In the genomic region with DNA sequence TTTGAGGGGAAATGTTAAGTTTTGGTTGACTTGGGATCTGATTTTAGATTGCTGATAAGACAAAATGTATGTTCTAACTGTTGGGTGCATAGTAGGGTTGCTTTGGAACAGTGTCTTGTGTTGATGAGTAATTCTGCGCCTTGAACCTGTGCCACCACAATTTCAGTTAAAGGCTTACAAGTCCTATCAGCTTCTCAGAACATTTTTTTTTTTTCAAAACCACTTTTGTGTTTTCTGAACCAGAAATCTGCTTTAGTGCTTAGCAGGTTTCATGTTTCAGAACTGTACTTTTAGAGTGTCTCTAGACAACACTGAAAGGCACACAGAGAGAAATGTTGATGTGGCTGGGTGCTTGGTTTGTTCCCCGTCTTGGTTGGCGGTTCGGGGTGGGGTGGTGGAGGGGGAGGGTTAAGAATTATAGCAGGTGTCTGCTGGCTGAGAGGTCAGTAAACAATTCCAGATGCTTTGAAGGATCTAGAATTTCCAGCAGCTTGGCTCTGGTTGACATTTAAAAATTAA, we compare ENCODE assay signal across 8 cellular contexts.
DNase-seq lines count a peak whose midpoint lies in the region; ATAC-seq and TF ChIP-seq lines count a peak whose summit lies in the region.

No MANE protein-coding gene starts in this region.

- CTCF ChIA-PET in activated naive CD4-positive, alpha-beta T cell treated with anti-CD3 and anti-CD28 coated beads for 36 hours (lab: Charles Lee) = interaction anchor here (0.7 to 1.9 kb wide), 6 partner anchors 11 to 212 kb away, joined by 3 to 10 read pairs (median 5); no protein-coding TSS in a partner anchor

- no peak for TF ChIP-seq CTCF in GM12865 (IDR thresholded peaks at IDR 0.05; ENCODE audit: insufficient read depth, low read depth, low read length, missing control alignments)

- ATAC-seq in GM21576 (IDR thresholded peaks at IDR 0.05; ENCODE audit: unreplicated experiment) = peak; percentile 93

- H3K27me3 Mint-ChIP-seq in activated naive CD4-positive, alpha-beta T cell treated with anti-CD3 and anti-CD28 coated beads for 36 hours (ENCODE audit: low read depth) = no peaks in the 10 kb centered on the region

- H3K4me1 Mint-ChIP-seq in activated naive CD4-positive, alpha-beta T cell treated with anti-CD3 and anti-CD28 coated beads for 36 hours (ENCODE audit: low read depth) = peaks cover 68% of the 10 kb centered on the region

- H3K27ac Mint-ChIP-seq in activated naive CD4-positive, alpha-beta T cell treated with anti-CD3 and anti-CD28 coated beads for 36 hours = peak overlapping the region; percentile 93

- DNase-seq in GM12865 (ENCODE audit: low read depth) = peak; percentile 92
- peak; percentile 80 for DNase-seq in activated naive CD4-positive, alpha-beta T cell treated with anti-CD3 and anti-CD28 coated beads for 36 hours
- no peak for DNase-seq in NCI-H128 (lab: John Stamatoyannopoulos, UW; ENCODE audit: unreplicated experiment)
- no peak for DNase-seq in NK-92 treated with Interleukin-12 subunit alpha and Interleukin-12 subunit beta, amount 100 ng/mL, for 24 hours (lab: John Stamatoyannopoulos, UW)
- no peak for DNase-seq in middle frontal gyrus (ENCODE audit: extremely low spot score, low spot score)
- no peak for DNase-seq in AG08395 (ENCODE audit: low spot score)

- no peak overlapping the region for H3K4me3 ChIP-seq in GM12865 (ENCODE audit: low read depth, low read length)

- peak overlapping the region; percentile 77 for H3K27ac ChIP-seq in KOPT-K1 (ENCODE audit: low read depth, low read length, poor library complexity, severe bottlenecking)

- peak overlapping the region; percentile 53 for H3K4me3 Mint-ChIP-seq in activated naive CD4-positive, alpha-beta T cell treated with anti-CD3 and anti-CD28 coated beads for 36 hours

- no peaks in the 10 kb centered on the region for H3K36me3 ChIP-seq in KOPT-K1 (ENCODE audit: insufficient read depth, low read length)

- intact Hi-C loops in activated naive CD4-positive, alpha-beta T cell treated with anti-CD3 and anti-CD28 coated beads for 36 hours (cut with micrococcal nuclease) = loop anchor here (1.0 to 2.0 kb wide), 11 partner anchors 8 to 170 kb away; a partner anchor contains a TSS

- no peaks in the 10 kb centered on the region for H3K9me3 Mint-ChIP-seq in activated naive CD4-positive, alpha-beta T cell treated with anti-CD3 and anti-CD28 coated beads for 36 hours

- H3K36me3 Mint-ChIP-seq in activated naive CD4-positive, alpha-beta T cell treated with anti-CD3 and anti-CD28 coated beads for 36 hours (ENCODE audit: low read depth) = peaks cover 6% of the 10 kb centered on the region

- H3K9me3 ChIP-seq in KOPT-K1 (ENCODE audit: insufficient read depth, low read length, poor library complexity, severe bottlenecking) = no peaks in the 10 kb centered on the region

Comparison
In these comparisons a context has a peak if more than half of its experiments do, and no peak if none do; other contexts are left out.
1. DNase-seq: peak in GM12865 (single experiment) and activated naive CD4-positive, alpha-beta T cell treated with anti-CD3 and anti-CD28 coated beads for 36 hours (single experiment); none in NCI-H128 (single experiment), NK-92 treated with Interleukin-12 subunit alpha and Interleukin-12 subunit beta, amount 100 ng/mL, for 24 hours (single experiment), middle frontal gyrus (single experiment) and AG08395 (single experiment).